In genomic region chr19:56873493-56873892, GRCh38 we compare ENCODE assay signal across 1 cellular context.
A peak's percentile ranks its signal among the peaks of the same experiment; 100 is the strongest.
TF ChIP-seq lines count a peak whose summit lies in the region.

No MANE protein-coding gene starts in this region.

TF ChIP-seq in HepG2, 621 proteins besides CTCF, POLR2A, EP300 and RAD21:
- TF ChIP-seq ZNF646 (CRISPR knock-in tag; IDR thresholded peaks at IDR 0.05) (peak; percentile 61), ZNF687 (CRISPR knock-in tag; IDR thresholded peaks at IDR 0.05) (peak; percentile 35; the same call in 1 of the 2 replicates), ZXDC (CRISPR knock-in tag; IDR thresholded peaks at IDR 0.05) (no peak), FOXM1 (CRISPR knock-in tag; IDR thresholded peaks at IDR 0.05) (no peak), SAP130 (CRISPR knock-in tag; IDR thresholded peaks at IDR 0.05; ENCODE audit: low read depth) (no peak), ZNF143 (CRISPR knock-in tag; IDR thresholded peaks at IDR 0.05) (no peak), CSRNP1 (CRISPR knock-in tag; IDR thresholded peaks at IDR 0.05) (no peak), DR1 (CRISPR knock-in tag; IDR thresholded peaks at IDR 0.05) (no peak)
